18 cellular contexts compared by ENCODE assay signal in the genomic region with DNA sequence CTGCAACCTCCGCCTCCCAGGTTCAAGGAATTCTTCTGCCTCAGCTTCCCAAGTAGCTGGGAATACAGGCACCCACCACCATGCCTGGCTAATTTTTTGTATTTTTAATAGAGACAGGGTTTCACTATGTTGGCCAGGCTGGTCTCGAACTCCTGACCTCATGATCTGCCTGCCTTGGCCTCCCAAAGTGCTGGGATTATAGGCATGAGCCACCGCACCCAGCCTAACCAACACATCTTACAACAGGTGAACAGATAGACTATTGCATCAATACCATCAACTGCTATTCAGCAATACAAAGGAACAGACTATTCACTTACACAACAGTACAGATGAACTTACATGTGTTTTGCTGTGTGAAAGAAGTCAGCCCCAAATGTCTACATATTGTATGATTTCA. TPM values are rescaled to one million over a fixed set of nuclear protein-coding genes. Genes with fewer than 3 reads are reported as not detected.
"Had no signal": no experiment of that assay in that cellular context is flagged by ENCODE, and none has a peak within 500 bp of the region (broad histone marks: within the 10 kb centered on the region; RNA-seq: fewer than 3 reads in every experiment).

No MANE protein-coding gene starts in this region.

RNA-seq across cellular contexts. Expression of gene GOLGA6L6, which starts 45.2 kb away (rescaled TPM):
- total RNA-seq: activated naive CD4-positive, alpha-beta T cell treated with anti-CD3 and anti-CD28 coated beads for 36 hours; activated naive CD4-positive, alpha-beta T cell treated with anti-CD3 and anti-CD28 coated beads, Interleukin-2, amount 50 U/mL, for 72 hours; activated naive CD8-positive, alpha-beta T cell treated with anti-CD3 and anti-CD28 coated beads for 36 hours; activated naive CD8-positive, alpha-beta T cell treated with anti-CD3 and anti-CD28 coated beads, Interleukin-2, amount 10 ng/mL, durations not matched to agents 7 days and 5 days; activated T-cell treated with anti-CD3 and anti-CD28 coated beads, Interleukin-2, amount 50 U/mL, for 4 hours; activated T-cell treated with anti-CD3 and anti-CD28 coated beads, Interleukin-2, amount 50 U/mL, for 72 hours; activated T-helper 1 cell treated with anti-CD3 and anti-CD28 coated beads, Interleukin-12 subunit alpha, Interleukin-12 subunit beta, Interleukin-2, Interleukin-4 antibody, amounts not matched to agents 30 ng/mL and 10 ng/mL and 1 ng/mL, durations not matched to agents 14 hours and 24 hours and 36 hours; activated T-helper 17 cell treated with anti-CD3 and anti-CD28 coated beads, Interleukin-2, amount 50 U/mL, for 72 hours; activated T-helper 2 cell treated with anti-CD3 and anti-CD28 coated beads, Interferon-gamma antibody, Interleukin-2, Interleukin-4, amounts not matched to agents 10 μg/mL and 5 μg/mL and 100 μg/mL, durations not matched to agents 14 hours and 24 hours and 36 hours; adrenal gland; aorta; ascending aorta; astrocyte; body of pancreas; breast epithelium; bronchial epithelial cell; cardiac muscle cell; cardiac septum had no signal
- polyA plus RNA-seq: adrenal gland, aorta, cardiac muscle cell had no signal
